ENCODE assay signal across 1 cellular context in the genomic region with DNA sequence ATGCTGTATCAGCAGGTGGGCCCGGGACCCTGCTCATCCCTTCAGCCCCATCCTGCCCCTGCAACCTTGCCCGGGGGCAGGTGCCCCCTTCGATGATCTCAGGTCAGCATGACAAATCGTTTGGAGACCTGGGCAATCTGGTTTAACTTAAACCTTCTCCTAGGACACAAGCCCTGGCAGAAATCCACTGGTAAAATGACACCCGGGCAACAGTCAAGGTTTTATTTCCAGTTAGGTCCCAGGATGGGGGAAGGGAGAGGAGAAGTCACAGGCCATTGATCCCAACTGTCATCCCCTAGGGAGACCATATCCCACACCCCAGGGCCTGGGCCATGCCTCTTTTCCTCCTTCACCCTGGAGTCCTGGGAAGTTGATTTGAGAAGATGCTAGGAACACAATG.
TF ChIP-seq lines count a peak whose summit lies in the region.

No MANE protein-coding gene starts in this region.

TF ChIP-seq in liver, 16 proteins besides CTCF, POLR2A, EP300 and RAD21:
- TF ChIP-seq, protein P1, sequence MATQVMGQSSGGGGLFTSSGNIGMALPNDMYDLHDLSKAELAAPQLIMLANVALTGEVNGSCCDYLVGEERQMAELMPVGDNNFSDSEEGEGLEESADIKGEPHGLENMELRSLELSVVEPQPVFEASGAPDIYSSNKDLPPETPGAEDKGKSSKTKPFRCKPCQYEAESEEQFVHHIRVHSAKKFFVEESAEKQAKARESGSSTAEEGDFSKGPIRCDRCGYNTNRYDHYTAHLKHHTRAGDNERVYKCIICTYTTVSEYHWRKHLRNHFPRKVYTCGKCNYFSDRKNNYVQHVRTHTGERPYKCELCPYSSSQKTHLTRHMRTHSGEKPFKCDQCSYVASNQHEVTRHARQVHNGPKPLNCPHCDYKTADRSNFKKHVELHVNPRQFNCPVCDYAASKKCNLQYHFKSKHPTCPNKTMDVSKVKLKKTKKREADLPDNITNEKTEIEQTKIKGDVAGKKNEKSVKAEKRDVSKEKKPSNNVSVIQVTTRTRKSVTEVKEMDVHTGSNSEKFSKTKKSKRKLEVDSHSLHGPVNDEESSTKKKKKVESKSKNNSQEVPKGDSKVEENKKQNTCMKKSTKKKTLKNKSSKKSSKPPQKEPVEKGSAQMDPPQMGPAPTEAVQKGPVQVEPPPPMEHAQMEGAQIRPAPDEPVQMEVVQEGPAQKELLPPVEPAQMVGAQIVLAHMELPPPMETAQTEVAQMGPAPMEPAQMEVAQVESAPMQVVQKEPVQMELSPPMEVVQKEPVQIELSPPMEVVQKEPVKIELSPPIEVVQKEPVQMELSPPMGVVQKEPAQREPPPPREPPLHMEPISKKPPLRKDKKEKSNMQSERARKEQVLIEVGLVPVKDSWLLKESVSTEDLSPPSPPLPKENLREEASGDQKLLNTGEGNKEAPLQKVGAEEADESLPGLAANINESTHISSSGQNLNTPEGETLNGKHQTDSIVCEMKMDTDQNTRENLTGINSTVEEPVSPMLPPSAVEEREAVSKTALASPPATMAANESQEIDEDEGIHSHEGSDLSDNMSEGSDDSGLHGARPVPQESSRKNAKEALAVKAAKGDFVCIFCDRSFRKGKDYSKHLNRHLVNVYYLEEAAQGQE (IDR thresholded peaks at IDR 0.05) = no peak
- TF ChIP-seq NR2F2 (IDR thresholded peaks at IDR 0.05) (no peak), TAF1 (conservative IDR thresholded peaks at IDR 0.05) (no peak), YY1 (IDR thresholded peaks at IDR 0.05) (peak; percentile 57), EGR1 (IDR thresholded peaks at IDR 0.05; ENCODE audit: low read depth in 2 of 2) (no peak), HNF4A (conservative IDR thresholded peaks at IDR 0.05) (peak; percentile 58 to 67), JUND (IDR thresholded peaks at IDR 0.05) (no peak), FOXA1 (IDR thresholded peaks at IDR 0.05) (no peak), SP1 (IDR thresholded peaks at IDR 0.05) (peak; percentile 48), RXRA (IDR thresholded peaks at IDR 0.05) (peak; percentile 83 to 88), HNF4G (IDR thresholded peaks at IDR 0.05) (peak; percentile 9), FOXA2 (IDR thresholded peaks at IDR 0.05) (no peak), GABPA (IDR thresholded peaks at IDR 0.05 in 1 of 2, conservative IDR thresholded peaks at IDR 0.05 in 1 of 2) (no peak)
- TF ChIP-seq, protein P2, sequence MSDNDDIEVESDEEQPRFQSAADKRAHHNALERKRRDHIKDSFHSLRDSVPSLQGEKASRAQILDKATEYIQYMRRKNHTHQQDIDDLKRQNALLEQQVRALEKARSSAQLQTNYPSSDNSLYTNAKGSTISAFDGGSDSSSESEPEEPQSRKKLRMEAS (IDR thresholded peaks at IDR 0.05) = peak; percentile 85
- TF ChIP-seq, protein P3, sequence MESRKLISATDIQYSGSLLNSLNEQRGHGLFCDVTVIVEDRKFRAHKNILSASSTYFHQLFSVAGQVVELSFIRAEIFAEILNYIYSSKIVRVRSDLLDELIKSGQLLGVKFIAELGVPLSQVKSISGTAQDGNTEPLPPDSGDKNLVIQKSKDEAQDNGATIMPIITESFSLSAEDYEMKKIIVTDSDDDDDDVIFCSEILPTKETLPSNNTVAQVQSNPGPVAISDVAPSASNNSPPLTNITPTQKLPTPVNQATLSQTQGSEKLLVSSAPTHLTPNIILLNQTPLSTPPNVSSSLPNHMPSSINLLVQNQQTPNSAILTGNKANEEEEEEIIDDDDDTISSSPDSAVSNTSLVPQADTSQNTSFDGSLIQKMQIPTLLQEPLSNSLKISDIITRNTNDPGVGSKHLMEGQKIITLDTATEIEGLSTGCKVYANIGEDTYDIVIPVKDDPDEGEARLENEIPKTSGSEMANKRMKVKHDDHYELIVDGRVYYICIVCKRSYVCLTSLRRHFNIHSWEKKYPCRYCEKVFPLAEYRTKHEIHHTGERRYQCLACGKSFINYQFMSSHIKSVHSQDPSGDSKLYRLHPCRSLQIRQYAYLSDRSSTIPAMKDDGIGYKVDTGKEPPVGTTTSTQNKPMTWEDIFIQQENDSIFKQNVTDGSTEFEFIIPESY (IDR thresholded peaks at IDR 0.05) = no peak
- TF ChIP-seq, protein P4, sequence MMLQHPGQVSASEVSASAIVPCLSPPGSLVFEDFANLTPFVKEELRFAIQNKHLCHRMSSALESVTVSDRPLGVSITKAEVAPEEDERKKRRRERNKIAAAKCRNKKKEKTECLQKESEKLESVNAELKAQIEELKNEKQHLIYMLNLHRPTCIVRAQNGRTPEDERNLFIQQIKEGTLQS (IDR thresholded peaks at IDR 0.05) = no peak
